ENCODE assay signal across 8 cellular contexts in the genomic region with DNA sequence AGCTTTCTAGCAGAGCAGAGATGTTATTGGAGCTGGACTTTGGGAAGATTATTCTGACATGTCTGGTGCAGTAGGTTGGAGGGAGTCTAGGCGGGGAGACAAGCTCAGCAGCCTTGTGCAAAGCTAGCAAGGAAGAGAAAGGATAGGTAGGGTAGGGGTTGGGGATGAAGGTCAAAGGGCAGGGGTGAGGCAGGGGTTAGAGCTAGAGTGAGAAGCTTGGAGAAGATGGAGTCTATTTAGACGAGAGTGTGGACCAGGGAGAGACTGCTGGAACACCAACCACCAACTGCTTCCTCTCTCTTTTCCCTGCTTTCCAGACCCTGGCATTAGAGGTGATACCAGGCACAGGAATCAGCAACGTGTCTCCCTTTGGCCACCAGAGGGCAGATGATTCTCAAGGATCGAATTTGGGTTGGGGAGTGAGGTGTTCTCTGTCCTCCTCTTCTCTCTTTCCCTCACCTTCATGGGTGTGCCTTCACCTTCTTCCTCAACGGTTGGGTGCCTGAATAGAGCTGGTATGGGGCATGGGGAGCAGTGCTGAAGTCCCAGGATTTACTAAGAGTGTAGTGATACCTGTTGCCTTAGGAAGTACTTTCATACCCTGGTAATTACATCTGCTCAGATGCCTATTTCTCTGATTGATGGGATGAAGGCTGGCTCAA. TPM values are rescaled to one million over a fixed set of nuclear protein-coding genes. Genes with fewer than 3 reads are reported as not detected.
DNase-seq lines count a peak whose midpoint lies in the region; TF ChIP-seq lines count a peak whose summit lies in the region.

No MANE protein-coding gene starts in this region.

- no peaks in the 10 kb centered on the region for H3K9me3 ChIP-seq in breast epithelium

- no peak for TF ChIP-seq POLR2A in breast epithelium (IDR thresholded peaks at IDR 0.05)

- TF ChIP-seq CTCF in VCaP (conservative IDR thresholded peaks at IDR 0.05) (peak; percentile 100), breast epithelium (IDR thresholded peaks at IDR 0.05) (peak; percentile 84 to 98 (median 97))

- H3K27me3 ChIP-seq in breast epithelium: no peaks in the 10 kb centered on the region

- H3K4me1 Mint-ChIP-seq in immature natural killer cell: peaks cover 42 to 43% of the 10 kb centered on the region in 2 donors

- peaks cover 2 to 10% (median 10%) of the 10 kb centered on the region in 3 donors for H3K27me3 Mint-ChIP-seq in immature natural killer cell (ENCODE audit: low read depth in 3 of 3)

- no peaks in the 10 kb centered on the region for H3K36me3 Mint-ChIP-seq in immature natural killer cell

- H3K4me3 Mint-ChIP-seq in immature natural killer cell: peak overlapping the region; percentile 65 to 87 (median 79)

- no peak overlapping the region for H3K4me3 ChIP-seq in breast epithelium

- peak overlapping the region; percentile 56 to 95 (median 92) for H3K27ac Mint-ChIP-seq in immature natural killer cell

- H3K9me3 Mint-ChIP-seq in immature natural killer cell: no peaks in the 10 kb centered on the region

- peaks cover 0 to 16% of the 10 kb centered on the region in 2 donors for H3K4me1 ChIP-seq in breast epithelium

- H3K27ac ChIP-seq in VCaP (peak overlapping the region; percentile 96), breast epithelium (peak overlapping the region; percentile 88 to 93)

- DNase-seq in NK-92 treated with Interleukin-12 subunit alpha and Interleukin-12 subunit beta, amount 100 ng/mL, for 24 hours (lab: John Stamatoyannopoulos, UW): peak; percentile 61
- no peak for DNase-seq in NK-92 (lab: John Stamatoyannopoulos, UW; ENCODE audit: unreplicated experiment)
- peak; percentile 84 for DNase-seq in NCI-H2171 treated with DMSO at 0.1 percent for 48 hours (lab: John Stamatoyannopoulos, UW)
- DNase-seq in breast epithelium (ENCODE audit: low spot score in 2 of 2): peak; percentile 75 to 83
- DNase-seq in immature natural killer cell: peak; percentile 70 to 75 (median 74)
- DNase-seq in stimulated activated CD4-positive, alpha-beta T cell treated with anti-CD3 and anti-CD28 coated beads, Interleukin-15, amount 100 ng/mL, for 1 hour (ENCODE audit: low read depth in 1 of 2, low spot score in 1 of 2): peak; percentile 50 to 61
- DNase-seq in GOT3 (lab: John Stamatoyannopoulos, UW): no peak

- intact Hi-C loops in breast epithelium (cut with DNase I; ENCODE audit: low total_unique reads): loop anchor here (5.0 kb wide), 2 partner anchors 110 to 310 kb away; no protein-coding TSS in a partner anchor

- no peaks in the 10 kb centered on the region for H3K36me3 ChIP-seq in breast epithelium

RNA-seq across cellular contexts. Expression of a gene that starts 1.8 kb away (rescaled TPM):
- 10 to 100 TPM; 12.6 to 34.0 (median 22.3) TPM for total RNA-seq in breast epithelium
- 10 to 100 TPM; 28.6 to 73.8 (median 31.6) TPM for polyA plus RNA-seq in immature natural killer cell

RNA-seq across cellular contexts. Expression of a gene that starts 23.9 kb away (rescaled TPM):
- 10 to 100 TPM in 2 of 3 donors, 1 to 10 TPM in 1; 4.8 to 13.8 (median 12.1) TPM for total RNA-seq in breast epithelium
- polyA plus RNA-seq in immature natural killer cell: 1 to 10 TPM in 2 of 3 donors, under 1 TPM in 1; 0.36 to 2.3 (median 1.2) TPM

Comparison
In these comparisons a context has a peak if more than half of its experiments do, and no peak if none do; other contexts are left out.
1. DNase-seq: peak in NK-92 treated with Interleukin-12 subunit alpha and Interleukin-12 subunit beta, amount 100 ng/mL, for 24 hours (single experiment), NCI-H2171 treated with DMSO at 0.1 percent for 48 hours (single experiment), breast epithelium (2 of 2), immature natural killer cell (3 of 3) and stimulated activated CD4-positive, alpha-beta T cell treated with anti-CD3 and anti-CD28 coated beads, Interleukin-15, amount 100 ng/mL, for 1 hour (2 of 2); none in NK-92 (single experiment) and GOT3 (single experiment).